Comparison of ENCODE assay signal across 28 cellular contexts in genomic region chr12:106348411-106348810, GRCh38.
"Had no signal": no experiment of that assay in that cellular context is flagged by ENCODE, and none has a peak within 500 bp of the region (broad histone marks: within the 10 kb centered on the region; RNA-seq: fewer than 3 reads in every experiment).

No MANE protein-coding gene starts in this region.

- H3K9me3 ChIP-seq: esophagus muscularis mucosa, gastroesophageal sphincter, heart right ventricle had no signal

- H3K27me3 Mint-ChIP-seq: activated CD4-positive, alpha-beta memory T cell treated with anti-CD3 and anti-CD28 coated beads for 36 hours; activated CD4-positive, alpha-beta T cell treated with anti-CD3 and anti-CD28 coated beads for 36 hours; activated naive CD4-positive, alpha-beta T cell treated with anti-CD3 and anti-CD28 coated beads, Interleukin-2, amount 10 ng/mL, durations not matched to agents 7 days and 5 days; activated T-cell treated with anti-CD3 and anti-CD28 coated beads, Interleukin-2, amount 50 U/mL, for 24 hours had no signal

- H3K36me3 Mint-ChIP-seq: activated naive CD4-positive, alpha-beta T cell treated with anti-CD3 and anti-CD28 coated beads, Interleukin-2, amount 10 ng/mL, durations not matched to agents 7 days and 5 days had no signal

- H3K27ac Mint-ChIP-seq: activated CD4-positive, alpha-beta memory T cell treated with anti-CD3 and anti-CD28 coated beads for 36 hours; activated CD4-positive, alpha-beta T cell treated with anti-CD3 and anti-CD28 coated beads for 36 hours; activated CD4-positive, alpha-beta T cell treated with anti-CD3 and anti-CD28 coated beads, Interleukin-2, amount 10 ng/mL, durations not matched to agents 24 days and 14 days; activated naive CD4-positive, alpha-beta T cell treated with anti-CD3 and anti-CD28 coated beads, Interleukin-2, amount 10 ng/mL, durations not matched to agents 7 days and 5 days; activated T-cell treated with anti-CD3 and anti-CD28 coated beads, Interleukin-2, amount 50 U/mL, for 24 hours; activated T-cell treated with anti-CD3 and anti-CD28 coated beads, Interleukin-2, amount 50 U/mL, for 72 hours; endodermal cell had no signal

- H3K4me1 ChIP-seq: foreskin keratinocyte had no signal

- H3K4me1 Mint-ChIP-seq: activated CD4-positive, alpha-beta T cell treated with anti-CD3 and anti-CD28 coated beads for 36 hours; activated CD4-positive, alpha-beta T cell treated with anti-CD3 and anti-CD28 coated beads, Interleukin-2, amount 10 ng/mL, durations not matched to agents 24 days and 14 days; activated naive CD4-positive, alpha-beta T cell treated with anti-CD3 and anti-CD28 coated beads, Interleukin-2, amount 10 ng/mL, durations not matched to agents 7 days and 5 days; endodermal cell had no signal

- H3K4me3 Mint-ChIP-seq: activated CD4-positive, alpha-beta memory T cell treated with anti-CD3 and anti-CD28 coated beads for 36 hours; activated CD4-positive, alpha-beta T cell treated with anti-CD3 and anti-CD28 coated beads for 36 hours; activated CD4-positive, alpha-beta T cell treated with anti-CD3 and anti-CD28 coated beads, Interleukin-2, amount 10 ng/mL, durations not matched to agents 24 days and 14 days; activated naive CD4-positive, alpha-beta T cell treated with anti-CD3 and anti-CD28 coated beads, Interleukin-2, amount 10 ng/mL, durations not matched to agents 7 days and 5 days; activated T-cell treated with anti-CD3 and anti-CD28 coated beads, Interleukin-2, amount 50 U/mL, for 24 hours; activated T-cell treated with anti-CD3 and anti-CD28 coated beads, Interleukin-2, amount 50 U/mL, for 72 hours; endodermal cell had no signal

- H3K9me3 Mint-ChIP-seq: activated CD4-positive, alpha-beta memory T cell treated with anti-CD3 and anti-CD28 coated beads for 36 hours; activated CD4-positive, alpha-beta T cell treated with anti-CD3 and anti-CD28 coated beads, Interleukin-2, amount 10 ng/mL, durations not matched to agents 24 days and 14 days; activated naive CD4-positive, alpha-beta T cell treated with anti-CD3 and anti-CD28 coated beads, Interleukin-2, amount 10 ng/mL, durations not matched to agents 7 days and 5 days; activated naive CD4-positive, alpha-beta T cell treated with anti-CD3 and anti-CD28 coated beads, Interleukin-2, amount 50 U/mL, for 72 hours; activated T-cell treated with anti-CD3 and anti-CD28 coated beads, Interleukin-2, amount 50 U/mL, for 24 hours; activated T-cell treated with anti-CD3 and anti-CD28 coated beads, Interleukin-2, amount 50 U/mL, for 72 hours; endodermal cell had no signal

- H3K27ac ChIP-seq: brain microvascular endothelial cell, esophagus muscularis mucosa, foreskin keratinocyte, gastroesophageal sphincter, heart right ventricle had no signal

- H3K4me3 ChIP-seq: dorsolateral prefrontal cortex, esophagus muscularis mucosa, gastroesophageal sphincter, heart right ventricle had no signal

- ATAC-seq: activated CD4-positive, alpha-beta T cell treated with anti-CD3 and anti-CD28 coated beads for 36 hours; activated naive CD4-positive, alpha-beta T cell treated with anti-CD3 and anti-CD28 coated beads, Interleukin-2, amount 50 U/mL, for 72 hours; activated T-cell treated with anti-CD3 and anti-CD28 coated beads, Interleukin-2, amount 50 U/mL, for 72 hours; foreskin keratinocyte; gastroesophageal sphincter; heart right ventricle had no signal

- H3K27me3 ChIP-seq: brain microvascular endothelial cell, dorsolateral prefrontal cortex, esophagus muscularis mucosa, gastroesophageal sphincter, heart right ventricle had no signal

- DNase-seq: activated CD4-positive, alpha-beta memory T cell treated with anti-CD3 and anti-CD28 coated beads for 36 hours; activated CD4-positive, alpha-beta T cell treated with anti-CD3 and anti-CD28 coated beads for 36 hours; activated CD4-positive, alpha-beta T cell treated with anti-CD3 and anti-CD28 coated beads, Interleukin-2, amount 10 ng/mL, durations not matched to agents 24 days and 14 days; activated CD4-positive, CD25-positive, alpha-beta regulatory T cell; activated CD4-positive, CD25-positive, alpha-beta regulatory T cell treated with anti-CD3 and anti-CD28 coated beads, Interleukin-2, amount 50 U/mL, for 72 hours; activated CD8-positive, alpha-beta memory T cell treated with anti-CD3 and anti-CD28 coated beads, Interleukin-2, amount 50 U/mL, for 48 hours; activated gamma-delta T cell; activated naive CD4-positive, alpha-beta T cell; activated naive CD4-positive, alpha-beta T cell treated with anti-CD3 and anti-CD28 coated beads, Interleukin-2, amount 10 ng/mL, durations not matched to agents 7 days and 5 days; activated T-cell treated with anti-CD3 and anti-CD28 coated beads for 4 hours; activated T-cell treated with anti-CD3 and anti-CD28 coated beads, Interleukin-2, amount 50 U/mL, for 24 hours; activated T-cell treated with anti-CD3 and anti-CD28 coated beads, Interleukin-2, amount 50 U/mL, for 72 hours; amniotic stem cell; anterior cingulate cortex; brain microvascular endothelial cell; caudate nucleus; cortex of kidney; dorsolateral prefrontal cortex; effector memory CD4-positive, alpha-beta T cell; endodermal cell; erythroblast; foreskin keratinocyte; heart right ventricle; T-helper 1 cell; T-helper 2 cell had no signal

- H3K36me3 ChIP-seq: brain microvascular endothelial cell had no signal
